ENCODE assay signal across 21 cellular contexts in genomic region chr4:112649055-112649408, GRCh38.
"Had no signal": no experiment of that assay in that cellular context is flagged by ENCODE, and none has a peak within 500 bp of the region (broad histone marks: within the 10 kb centered on the region; RNA-seq: fewer than 3 reads in every experiment).

No MANE protein-coding gene starts in this region.

- H3K27ac ChIP-seq: coronary artery, esophagus muscularis mucosa, gastroesophageal sphincter, lower lobe of right lung, sigmoid colon, stomach, vagina had no signal

- H3K4me1 ChIP-seq: esophagus muscularis mucosa, lower lobe of right lung, sigmoid colon, stomach, vagina had no signal

- DNase-seq: activated B cell treated with CpG ODN at 0.5 μM for 24 hours; activated CD4-positive, alpha-beta memory T cell treated with anti-CD3 and anti-CD28 coated beads for 36 hours; activated CD4-positive, alpha-beta T cell treated with anti-CD3 and anti-CD28 coated beads for 4 hours; activated T-cell treated with anti-CD3 and anti-CD28 coated beads for 4 hours; amygdala; heart right ventricle; islet precursor cell; left colon; lower lobe of right lung; nucleus accumbens; posterior cingulate gyrus; sigmoid colon; stimulated activated CD4-positive, alpha-beta T cell treated with anti-CD3 and anti-CD28 coated beads, Interleukin-4, amount 100 ng/mL, for 24 hours; stomach; trophoblast cell had no signal

- H3K4me3 ChIP-seq: coronary artery, esophagus muscularis mucosa, gastroesophageal sphincter, heart right ventricle, lower lobe of right lung, sigmoid colon, stomach, vagina had no signal

- ATAC-seq: gastroesophageal sphincter; heart right ventricle; left colon; lower lobe of right lung; natural killer cell treated with Interleukin-12 subunit alpha and Interleukin-12 subunit beta and Interleukin-15 and Interleukin-18, amount 100 ng/mL, for 72 hours; stimulated activated effector memory CD8-positive, alpha-beta T cell treated with anti-CD3 and anti-CD28 coated beads, Interleukin-12 subunit alpha, Interleukin-12 subunit beta, amount 100 ng/mL, for 72 hours had no signal

- H3K9me3 ChIP-seq: esophagus muscularis mucosa, gastroesophageal sphincter, heart right ventricle, lower lobe of right lung, sigmoid colon, stomach, vagina had no signal

- H3K27me3 ChIP-seq: esophagus muscularis mucosa, gastroesophageal sphincter, heart right ventricle, sigmoid colon, stomach, vagina had no signal
